ENCODE assay signal across 11 cellular contexts in genomic region chr6:155187994-155188706, GRCh38.
A peak's percentile ranks its signal among the peaks of the same experiment; 100 is the strongest.
DNase-seq lines count a peak whose midpoint lies in the region; TF ChIP-seq lines count a peak whose summit lies in the region.
"Had no signal": no experiment of that assay in that cellular context is flagged by ENCODE, and none has a peak within 500 bp of the region (broad histone marks: within the 10 kb centered on the region; RNA-seq: fewer than 3 reads in every experiment).

No MANE protein-coding gene starts in this region.

- H2BK15ac ChIP-seq in mesenchymal stem cell (ENCODE audit: low read depth, poor library complexity, severe bottlenecking): no peak overlapping the region

- 91% methylated on average over 13 of the region's 13 CpGs for WGBS in mesenchymal stem cell

- H3K9me3 ChIP-seq in mesenchymal stem cell (ENCODE audit: control insufficient read depth, low read length) (no peaks in the 10 kb centered on the region), uterus (no peaks in the 10 kb centered on the region)
- no peaks in the 10 kb centered on the region for H3K9me3 ChIP-seq in effector memory CD4-positive, alpha-beta T cell (ENCODE audit: control insufficient read depth, low read length)

- no peaks in the 10 kb centered on the region for H3K27me3 ChIP-seq in mesenchymal stem cell (ENCODE audit: control insufficient read depth in 1 of 2, insufficient read depth in 1 of 2, low read length in 2 of 2)
- no peaks in the 10 kb centered on the region for H3K27me3 ChIP-seq in uterus
- no peaks in the 10 kb centered on the region for H3K27me3 ChIP-seq in effector memory CD4-positive, alpha-beta T cell (replicated peaks; ENCODE audit: control insufficient read depth, insufficient read depth, low read length, poor library complexity, severe bottlenecking)

- intact Hi-C loops in uterus (cut with DNase I; ENCODE audit: low total_unique reads): no loop called here

- no peak overlapping the region for H3K23ac ChIP-seq in mesenchymal stem cell (ENCODE audit: low read length in 2 of 2)

- H3K4me1 ChIP-seq in mesenchymal stem cell (ENCODE audit: control insufficient read depth, insufficient read depth, low read depth, low read length): peaks cover 8% of the 10 kb centered on the region
- no peaks in the 10 kb centered on the region for H3K4me1 ChIP-seq in uterus
- H3K4me1 ChIP-seq in effector memory CD4-positive, alpha-beta T cell (ENCODE audit: control insufficient read depth, insufficient read depth, low read length, poor library complexity, severe bottlenecking): peaks cover 10% of the 10 kb centered on the region

- H3K4me3 Mint-ChIP-seq in activated naive CD8-positive, alpha-beta T cell: no peak overlapping the region
- no peak overlapping the region for H3K4me3 Mint-ChIP-seq in activated naive CD8-positive, alpha-beta T cell treated with anti-CD3 and anti-CD28 coated beads for 36 hours
- H3K4me3 Mint-ChIP-seq: activated B cell treated with CpG ODN at 0.5 μM for 24 hours had no signal

- peak overlapping the region; percentile 54 for H2BK120ac ChIP-seq in mesenchymal stem cell (ENCODE audit: low read depth, low read length)

- H3K79me1 ChIP-seq in mesenchymal stem cell (replicated peaks; ENCODE audit: low read length, poor library complexity, severe bottlenecking): no peaks in the 10 kb centered on the region

- H2AK5ac ChIP-seq in mesenchymal stem cell (ENCODE audit: low read length, severe bottlenecking): no peak overlapping the region

- no peak overlapping the region for H3K4me2 ChIP-seq in mesenchymal stem cell (ENCODE audit: low read length, poor library complexity, severe bottlenecking)

- H3K14ac ChIP-seq in mesenchymal stem cell (ENCODE audit: low read length in 2 of 2): peak overlapping the region in 1 of 2 experiments; percentile 37

- H3K4ac ChIP-seq in mesenchymal stem cell (ENCODE audit: low read depth in 1 of 2, low read length in 2 of 2): peak overlapping the region; percentile 69 to 79

- no peak for DNase-seq in activated naive CD8-positive, alpha-beta T cell treated with anti-CD3 and anti-CD28 coated beads for 36 hours
- peak; percentile 47 for DNase-seq in astrocyte of the spinal cord (ENCODE audit: low read depth, low spot score)
- DNase-seq in mesenchymal stem cell: no peak
- no peak for DNase-seq in uterus
- no peak for DNase-seq in NCI-H146 treated with DMSO at 0.1 percent for 48 hours (lab: John Stamatoyannopoulos, UW; ENCODE audit: unreplicated experiment)
- no peak for DNase-seq in activated CD4-positive, alpha-beta T cell treated with anti-CD3 and anti-CD28 coated beads, Interleukin-2, amount 50 U/mL, for 48 hours
- DNase-seq in effector memory CD4-positive, alpha-beta T cell: no peak
- DNase-seq: activated B cell treated with CpG ODN at 0.5 μM for 24 hours, erythroblast, left colon had no signal

- H3K18ac ChIP-seq in mesenchymal stem cell (ENCODE audit: low read depth in 1 of 2, low read length in 2 of 2): peak overlapping the region; percentile 93

- H4K8ac ChIP-seq in mesenchymal stem cell (ENCODE audit: low read length): peak overlapping the region; percentile 89

- TF ChIP-seq POLR2A in uterus (IDR thresholded peaks at IDR 0.05): no peak

- H3K36me3 Mint-ChIP-seq in activated naive CD8-positive, alpha-beta T cell: no peaks in the 10 kb centered on the region
- no peaks in the 10 kb centered on the region for H3K36me3 Mint-ChIP-seq in activated naive CD8-positive, alpha-beta T cell treated with anti-CD3 and anti-CD28 coated beads for 36 hours

- no peak overlapping the region for H3K27ac ChIP-seq in mesenchymal stem cell (ENCODE audit: low read length, poor library complexity, severe bottlenecking)
- peak overlapping the region; percentile 56 to 77 for H3K27ac ChIP-seq in uterus
- no peak overlapping the region for H3K27ac ChIP-seq in effector memory CD4-positive, alpha-beta T cell (ENCODE audit: insufficient read depth, low read length, poor library complexity, severe bottlenecking)

- in situ Hi-C loops in astrocyte of the spinal cord (cut with HindIII; ENCODE audit: low sequenced_read_pairs): no loop called here

- H3K9ac ChIP-seq in mesenchymal stem cell (ENCODE audit: low read length): peak overlapping the region; percentile 82

- H2BK5ac ChIP-seq in mesenchymal stem cell (ENCODE audit: low read depth, low read length, poor library complexity, severe bottlenecking): no peak overlapping the region

- TF ChIP-seq CTCF in astrocyte of the spinal cord (IDR thresholded peaks at IDR 0.05; ENCODE audit: low read depth, low read length) (no peak), uterus (IDR thresholded peaks at IDR 0.05) (no peak)

- H3K27ac Mint-ChIP-seq in activated naive CD8-positive, alpha-beta T cell: peak overlapping the region; percentile 80
- H3K27ac Mint-ChIP-seq in activated naive CD8-positive, alpha-beta T cell treated with anti-CD3 and anti-CD28 coated beads for 36 hours: no peak overlapping the region
- H3K27ac Mint-ChIP-seq: activated B cell treated with CpG ODN at 0.5 μM for 24 hours had no signal

- H2AFZ ChIP-seq in mesenchymal stem cell (ENCODE audit: low read depth, low read length): no peak overlapping the region

- peak overlapping the region; percentile 99 for H2BK12ac ChIP-seq in mesenchymal stem cell (ENCODE audit: low read length in 2 of 2)

- H3K4me3 ChIP-seq in astrocyte of the spinal cord (ENCODE audit: low read depth, low read length) (no peak overlapping the region), mesenchymal stem cell (ENCODE audit: insufficient read depth in 1 of 2, low read depth in 1 of 2, low read length in 2 of 2) (no peak overlapping the region), uterus (no peak overlapping the region)
- H3K4me3 ChIP-seq in effector memory CD4-positive, alpha-beta T cell (ENCODE audit: insufficient read depth, low read depth, low read length, poor library complexity, severe bottlenecking): no peak overlapping the region

- H3K9me3 Mint-ChIP-seq in activated naive CD8-positive, alpha-beta T cell (ENCODE audit: low read depth): no peaks in the 10 kb centered on the region
- H3K9me3 Mint-ChIP-seq in activated naive CD8-positive, alpha-beta T cell treated with anti-CD3 and anti-CD28 coated beads for 36 hours: no peaks in the 10 kb centered on the region
- H3K9me3 Mint-ChIP-seq: activated B cell treated with CpG ODN at 0.5 μM for 24 hours had no signal

- no peaks in the 10 kb centered on the region for H3K36me3 ChIP-seq in mesenchymal stem cell (ENCODE audit: control insufficient read depth in 1 of 2, insufficient read depth in 2 of 2, low read depth in 1 of 2, low read length in 2 of 2)
- H3K36me3 ChIP-seq in uterus: no peaks in the 10 kb centered on the region
- no peaks in the 10 kb centered on the region for H3K36me3 ChIP-seq in effector memory CD4-positive, alpha-beta T cell (ENCODE audit: control insufficient read depth, insufficient read depth, low read length)

- H3K4me1 Mint-ChIP-seq in activated naive CD8-positive, alpha-beta T cell (ENCODE audit: low read depth): peaks cover 37% of the 10 kb centered on the region
- peaks cover 30% of the 10 kb centered on the region for H3K4me1 Mint-ChIP-seq in activated naive CD8-positive, alpha-beta T cell treated with anti-CD3 and anti-CD28 coated beads for 36 hours

- peak overlapping the region; percentile 92 for H4K91ac ChIP-seq in mesenchymal stem cell (ENCODE audit: low read length)

- peaks cover 2% of the 10 kb centered on the region for H3K27me3 Mint-ChIP-seq in activated naive CD8-positive, alpha-beta T cell
- peaks cover 9% of the 10 kb centered on the region for H3K27me3 Mint-ChIP-seq in activated naive CD8-positive, alpha-beta T cell treated with anti-CD3 and anti-CD28 coated beads for 36 hours
- H3K27me3 Mint-ChIP-seq: activated B cell treated with CpG ODN at 0.5 μM for 24 hours had no signal

Comparison
In these comparisons a context has a peak if more than half of its experiments do, and no peak if none do; other contexts are left out.
1. H3K27ac ChIP-seq: peak in uterus (2 of 2); none in mesenchymal stem cell (single experiment) and effector memory CD4-positive, alpha-beta T cell (single experiment).